In genomic region chr10:7957591-7957990, GRCh38 we compare ENCODE assay signal across 8 cellular contexts.
"Had no signal": no experiment of that assay in that cellular context is flagged by ENCODE, and none has a peak within 500 bp of the region (broad histone marks: within the 10 kb centered on the region; RNA-seq: fewer than 3 reads in every experiment).

No MANE protein-coding gene starts in this region.

- H3K27ac ChIP-seq: HL-60 had no signal

- DNase-seq: IMR-90, KBM-7, KG1 had no signal

- H3K27ac Mint-ChIP-seq: IgD-negative memory B cell had no signal

- H3K27me3 Mint-ChIP-seq: IgD-negative memory B cell had no signal

- H3K4me3 ChIP-seq: K562 had no signal

- H3K4me3 Mint-ChIP-seq: IgD-negative memory B cell had no signal

- FAIRE-seq: HepG2, HTR-8/SVneo, K562 had no signal
